ENCODE assay signal across 7 cellular contexts in the genomic region with DNA sequence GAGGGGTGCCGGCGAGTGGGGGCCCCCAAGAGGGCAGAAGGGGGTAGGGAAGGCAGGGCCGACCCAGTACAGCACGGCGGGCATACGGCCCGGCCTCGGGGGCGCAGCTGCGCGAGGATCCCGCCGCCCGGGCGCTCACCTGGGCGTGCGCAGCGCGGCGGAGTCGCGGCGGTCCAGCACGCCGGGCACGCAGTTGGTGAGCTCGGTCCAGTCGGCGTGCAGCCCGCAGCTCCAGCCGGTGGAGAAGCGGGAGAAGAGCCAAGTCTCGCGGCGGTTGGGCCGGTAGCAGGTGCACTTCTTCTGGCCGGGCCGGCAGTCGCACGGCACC. TPM values are rescaled to one million over a fixed set of nuclear protein-coding genes. Genes with fewer than 3 reads are reported as not detected.
DNase-seq lines count a peak whose midpoint lies in the region; ATAC-seq and TF ChIP-seq lines count a peak whose summit lies in the region.
"Not testable (repeated sequence)": the region's sequence is repeated elsewhere in the genome, so short reads cannot be mapped to it uniquely, and the experiment has no call there.

No MANE protein-coding gene starts in this region.

- POLR2A ChIA-PET in T-cell (lab: Charles Lee): not testable (repeated sequence)

- H3K4me1 ChIP-seq in lung (ENCODE audit: control insufficient read depth in 2 of 2, insufficient read depth in 2 of 2, low read length in 2 of 2): peaks cover 4 to 33% of the 10 kb centered on the region in 2 donors

- TF ChIP-seq CTCF in astrocyte of the spinal cord (IDR thresholded peaks at IDR 0.05; ENCODE audit: low read depth, low read length); fibroblast of pulmonary artery (IDR thresholded peaks at IDR 0.05; ENCODE audit: low read length, missing control alignments); lung (IDR thresholded peaks at IDR 0.05; ENCODE audit: control extremely low read depth, extremely low read depth); retinal pigment epithelial cell (conservative IDR thresholded peaks at IDR 0.05; ENCODE audit: low read depth, low read length): not testable (repeated sequence)

- peak overlapping the region; percentile 80 to 88 (median 82) for H3K4me3 Mint-ChIP-seq in T-cell

- WGBS in lung, 2 donors: 2% methylated on average over 30 of the region's 40 CpGs; no CpG with 5 or more reads in 1 of the 2 donors

- not testable (repeated sequence) for H3K27ac Mint-ChIP-seq in T-cell

- H3K27me3 ChIP-seq in lung (ENCODE audit: control insufficient read depth, insufficient read depth): not testable (repeated sequence)

- H3K27me3 Mint-ChIP-seq in T-cell: not testable (repeated sequence)

- not testable (repeated sequence) for H3K9me3 Mint-ChIP-seq in T-cell

- not testable (repeated sequence) for H3K27ac ChIP-seq in lung (ENCODE audit: low read depth in 1 of 2, low read length in 1 of 2)

- not testable (repeated sequence) for H3K36me3 ChIP-seq in lung (ENCODE audit: control insufficient read depth in 2 of 2, insufficient read depth in 2 of 2, low read length in 2 of 2)

- in situ Hi-C loops in astrocyte of the spinal cord (cut with HindIII; ENCODE audit: low sequenced_read_pairs): not testable (repeated sequence)

- ATAC-seq in GM19035 (IDR thresholded peaks at IDR 0.05; ENCODE audit: unreplicated experiment): peak; percentile 2
- ATAC-seq in HG03280 (IDR thresholded peaks at IDR 0.05; ENCODE audit: unreplicated experiment): peak; percentile 6
- ATAC-seq in T-cell (replicated peaks in 1 of 4); lung (ENCODE audit: insufficient read depth, low FRiP score): not testable (repeated sequence)

- not testable (repeated sequence) for H3K36me3 Mint-ChIP-seq in T-cell

- peak overlapping the region; percentile 76 for H3K4me3 ChIP-seq in astrocyte of the spinal cord (ENCODE audit: low read depth, low read length)
- H3K4me3 ChIP-seq in fibroblast of pulmonary artery (replicated peaks; ENCODE audit: low read depth, low read length): peak overlapping the region; percentile 83
- H3K4me3 ChIP-seq in lung: peak overlapping the region; percentile 65
- H3K4me3 ChIP-seq in retinal pigment epithelial cell (ENCODE audit: low read length): peak overlapping the region; percentile 61

- CTCF ChIA-PET in T-cell (lab: Charles Lee): not testable (repeated sequence)

- peak in 1 of 34 experiments; percentile 24 for DNase-seq in T-cell
- DNase-seq in astrocyte of the spinal cord (ENCODE audit: low read depth, low spot score); fibroblast of pulmonary artery (ENCODE audit: low read depth); lung (ENCODE audit: low spot score); retinal pigment epithelial cell (ENCODE audit: low read depth): not testable (repeated sequence)

- H3K4me1 Mint-ChIP-seq in T-cell: peaks cover 44 to 54% (median 49%) of the 10 kb centered on the region in 3 donors

- not testable (repeated sequence) for H3K9me3 ChIP-seq in lung (ENCODE audit: control insufficient read depth in 2 of 2, insufficient read depth in 1 of 2, low read length in 1 of 2)

RNA-seq across cellular contexts. Expression of a gene that starts 0.8 kb away (rescaled TPM):
- 10 to 100 TPM in 3 of 5 donors, 1 to 10 TPM in 2; 7.6 to 15.6 (median 15.4) TPM for total RNA-seq in T-cell
- 10 to 100 TPM; 27.1 to 37.7 TPM for total RNA-seq in lung
- 10 to 100 TPM; 15.1 to 31.0 TPM for polyA plus RNA-seq in lung
